ENCODE assay signal across 25 cellular contexts in the genomic region with DNA sequence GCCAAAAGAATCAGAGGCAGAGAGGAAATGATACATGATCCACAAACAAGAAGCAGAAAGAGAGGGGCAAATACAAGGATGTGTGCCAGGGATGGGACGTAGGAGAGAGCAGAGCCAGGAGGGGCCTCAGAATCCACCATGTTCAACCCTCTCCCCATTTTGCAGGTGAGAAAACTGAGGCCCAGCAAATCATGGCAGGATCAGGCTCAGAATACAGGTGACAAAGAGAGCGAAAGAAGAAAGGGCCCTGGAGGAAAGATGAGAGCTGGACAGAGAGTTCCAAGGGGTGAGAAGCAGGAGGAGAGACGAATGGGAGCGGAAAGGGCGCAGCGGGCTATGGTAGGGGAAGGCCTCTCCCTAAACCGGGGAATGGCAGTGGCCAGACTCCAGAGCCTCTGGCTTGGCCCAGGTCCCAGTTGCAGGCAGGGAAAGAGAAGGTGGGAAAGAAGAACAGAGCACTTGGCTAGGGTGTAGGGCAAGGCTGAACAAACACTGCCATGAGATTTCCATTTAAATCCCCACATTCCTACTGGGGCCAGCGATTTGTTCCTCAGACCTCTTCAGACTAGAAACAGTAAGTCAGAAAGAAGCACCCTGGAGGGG. TPM values are rescaled to one million over a fixed set of nuclear protein-coding genes. Genes with fewer than 3 reads are reported as not detected.
DNase-seq lines count a peak whose midpoint lies in the region; ATAC-seq, FAIRE-seq and TF ChIP-seq lines count a peak whose summit lies in the region.
"Had no signal": no experiment of that assay in that cellular context is flagged by ENCODE, and none has a peak within 500 bp of the region (broad histone marks: within the 10 kb centered on the region; RNA-seq: fewer than 3 reads in every experiment).

No MANE protein-coding gene starts in this region.

- no peak overlapping the region for H3K4me3 Mint-ChIP-seq in endodermal cell
- H3K4me3 Mint-ChIP-seq: CD8-positive, alpha-beta memory T cell had no signal

- H3K4me2 ChIP-seq in HepG2 (ENCODE audit: low read depth, low read length), result no peak overlapping the region

- H3K4me1 ChIP-seq in right atrium auricular region (no peaks in the 10 kb centered on the region), endodermal cell (ENCODE audit: control insufficient read depth, insufficient read depth, low read length) (peaks cover 37% of the 10 kb centered on the region), HepG2 (ENCODE audit: insufficient read depth, low read length) (peaks cover 22% of the 10 kb centered on the region)

- no peak for TF ChIP-seq RAD21 in HepG2 (CRISPR knock-in tag; IDR thresholded peaks at IDR 0.05)

- H3K9ac ChIP-seq in endodermal cell (ENCODE audit: extremely low read depth, low read length, poor library complexity, severe bottlenecking), result no peak overlapping the region
- no peak overlapping the region for H3K9ac ChIP-seq in HepG2 (ENCODE audit: insufficient read depth, low read depth, low read length)

- 92 to 95% methylated on average over 6 to 8 of the region's 8 CpGs for WGBS in endodermal cell (ENCODE audit: insufficient coverage in 1 of 2, insufficient read length in 1 of 2), 2 experiments
- 61% methylated on average over 8 of the region's 8 CpGs for WGBS in HepG2 (ENCODE audit: low lambda C conversion rate)

- peak; percentile 48 for ATAC-seq in Right ventricle myocardium inferior
- no peak for ATAC-seq in HepG2
- ATAC-seq in HG03354 (IDR thresholded peaks at IDR 0.05; ENCODE audit: poor library complexity, severe bottlenecking, unreplicated experiment), result no peak
- ATAC-seq: Panc1 had no signal

- H3K36me3 ChIP-seq in right atrium auricular region (no peaks in the 10 kb centered on the region), endodermal cell (ENCODE audit: control insufficient read depth, insufficient read depth, low read length) (no peaks in the 10 kb centered on the region), HepG2 (replicated peaks in 1 of 2; ENCODE audit: control insufficient read depth in 1 of 2, insufficient read depth in 2 of 2, low read length in 2 of 2) (no peaks in the 10 kb centered on the region)
- H3K36me3 ChIP-seq: SJCRH30 had no signal

- peaks cover 49% of the 10 kb centered on the region for H3K4me1 Mint-ChIP-seq in endodermal cell
- H3K4me1 Mint-ChIP-seq: CD8-positive, alpha-beta memory T cell had no signal

- FAIRE-seq in HepG2 (lab: Jason Lieb, UNC) (no peak), GM12892 (lab: Jason Lieb, UNC) (no peak)
- FAIRE-seq: G401.6, GM18507 had no signal

- no peaks in the 10 kb centered on the region for H3K9me3 Mint-ChIP-seq in endodermal cell
- H3K9me3 Mint-ChIP-seq: CD8-positive, alpha-beta memory T cell had no signal

- H3K27me3 ChIP-seq in right atrium auricular region, result no peaks in the 10 kb centered on the region
- H3K27me3 ChIP-seq in endodermal cell (ENCODE audit: control insufficient read depth, insufficient read depth, low read length, poor library complexity, severe bottlenecking), result no peaks in the 10 kb centered on the region
- H3K27me3 ChIP-seq in HepG2 (ENCODE audit: control insufficient read depth in 1 of 2, insufficient read depth in 2 of 2, low read length in 2 of 2), result peaks cover 6 to 24% of the 10 kb centered on the region in 2 experiments; a peak in 2 of 5 replicates
- H3K27me3 ChIP-seq: SJCRH30 had no signal

- no peaks in the 10 kb centered on the region for H4K20me1 ChIP-seq in HepG2 (ENCODE audit: insufficient read depth, low read length)

- POLR2A ChIA-PET in HepG2 (lab: Yijun Ruan, JAX), result interaction anchor here (1.6 kb wide), 1 partner anchor 27 kb away, joined by 3 read pairs; no protein-coding TSS in a partner anchor

- no peak overlapping the region for H2AFZ ChIP-seq in HepG2 (ENCODE audit: low read length)

- intact Hi-C loops in Right ventricle myocardium inferior (cut with DNase I) (no loop called here), HepG2 (cut with micrococcal nuclease; ENCODE audit: unreplicated experiment) (no loop called here)

- TF ChIP-seq CTCF in right atrium auricular region (IDR thresholded peaks at IDR 0.05) (no peak), endodermal cell (conservative IDR thresholded peaks at IDR 0.05) (no peak), HepG2 (CRISPR knock-in tag; IDR thresholded peaks at IDR 0.05) (no peak)

- BruUV-seq in HepG2 (replicated peaks; lab: Mats Ljungman, UMichigan), result no TSS peak

- H3K4me3 ChIP-seq in right atrium auricular region, result no peak overlapping the region
- H3K4me3 ChIP-seq in endodermal cell (ENCODE audit: low read length), result no peak overlapping the region
- no peak overlapping the region for H3K4me3 ChIP-seq in HepG2 (replicated peaks in 1 of 3; ENCODE audit: insufficient read depth in 1 of 3, low read depth in 2 of 3, low read length in 3 of 3)
- H3K4me3 ChIP-seq: SJCRH30 had no signal

- CTCF ChIA-PET in HepG2 (lab: Yijun Ruan, JAX; ENCODE audit: low intra/inter-chr PET ratio, low total read pairs), result no interaction called here

- no peaks in the 10 kb centered on the region for H3K36me3 Mint-ChIP-seq in endodermal cell (ENCODE audit: low read depth)
- H3K36me3 Mint-ChIP-seq: CD8-positive, alpha-beta memory T cell had no signal

- TF ChIP-seq POLR2A in HepG2 (IDR thresholded peaks at IDR 0.05; ENCODE audit: insufficient read depth in 1 of 2, low read depth in 2 of 2, low read length in 2 of 2) (no peak), GM12892 (IDR thresholded peaks at IDR 0.05; ENCODE audit: low read depth, low read length) (no peak)

- in situ Hi-C loops in HepG2 (cut with HindIII; ENCODE audit: extremely low pct_ligation_motif_present, low pct_unique_long_range_greater_than_20kb), result loop anchor here (5.0 kb wide), 1 partner anchor 179 kb away; no protein-coding TSS in a partner anchor

- no peaks in the 10 kb centered on the region for H3K27me3 Mint-ChIP-seq in endodermal cell (ENCODE audit: insufficient read depth)

- H3K27ac Mint-ChIP-seq in endodermal cell, result peak overlapping the region; percentile 87

- DNase-seq in Right ventricle myocardium inferior (ENCODE audit: missing footprints) (no peak), right atrium auricular region (ENCODE audit: low spot score) (no peak), endodermal cell (no peak), HepG2 (ENCODE audit: low spot score) (no peak), GM12892 (ENCODE audit: insufficient read length) (no peak), ecto neural progenitor cell (ENCODE audit: low spot score) (no peak)
- DNase-seq: 8988T; AML-193; Calu3; CD8-positive, alpha-beta memory T cell; DMS153; GOT3; KBM-7; MM.1S; NCI-H1092 treated with DMSO at 0.1 percent for 48 hours; NCI-H1436 treated with DMSO at 0.1 percent for 48 hours; NCI-H2029; NCI-H226; NCI-H510A treated with DMSO at 0.1 percent for 48 hours; NCI-H748 treated with DMSO at 0.1 percent for 48 hours; SJCRH30 had no signal

- no peaks in the 10 kb centered on the region for H3K9me3 ChIP-seq in right atrium auricular region
- no peaks in the 10 kb centered on the region for H3K9me3 ChIP-seq in endodermal cell (ENCODE audit: control insufficient read depth, low read length)
- H3K9me3 ChIP-seq in HepG2 (ENCODE audit: low read length), result no peaks in the 10 kb centered on the region
- H3K9me3 ChIP-seq: SJCRH30 had no signal

- TF ChIP-seq EP300 in HepG2 (IDR thresholded peaks at IDR 0.05; ENCODE audit: low read depth in 2 of 2, low read length in 2 of 2), result no peak
- TF ChIP-seq EP300 in HepG2 (CRISPR knock-in tag; IDR thresholded peaks at IDR 0.05; ENCODE audit: borderline replicate concordance), result no peak

- H3K27ac ChIP-seq in right atrium auricular region (no peak overlapping the region), endodermal cell (ENCODE audit: low read depth, low read length) (no peak overlapping the region), HepG2 (ENCODE audit: extremely low read length, insufficient read depth, low read length) (no peak overlapping the region)
- H3K27ac ChIP-seq: SJCRH30 had no signal

- H3K79me2 ChIP-seq in HepG2 (ENCODE audit: insufficient read depth, low read length), result no peaks in the 10 kb centered on the region

TF ChIP-seq in HepG2, 621 proteins besides CTCF, POLR2A, EP300 and RAD21:
- TF ChIP-seq ESRRA (CRISPR knock-in tag; IDR thresholded peaks at IDR 0.05; ENCODE audit: low read depth) (no peak), ZNF629 (CRISPR knock-in tag; conservative IDR thresholded peaks at IDR 0.05) (0 out of 2 replicates have a peak, but pooled peaks have one; percentile 38), MED1 (CRISPR knock-in tag; IDR thresholded peaks at IDR 0.05) (no peak)

RNA-seq across cellular contexts. Expression of gene TSKU, which starts 44.4 kb away (rescaled TPM):
- 16.2 TPM for total RNA-seq in Right ventricle myocardium inferior
- 10 to 100 TPM; 18.7 to 46.6 TPM for total RNA-seq in right atrium auricular region
- total RNA-seq in endodermal cell, result 100 to 1,000 TPM; 105 to 130 TPM
- 39.1 TPM for polyA plus RNA-seq in endodermal cell (2013, experiment 1 of 2)
- polyA plus RNA-seq in endodermal cell (2013, experiment 2 of 2), result 45.5 TPM
- total RNA-seq in HepG2 (2016; rRNA removed; fragmentation: Illumina TruSeq; extraction: Trizol), result 11.9 and 21.4 TPM in 2 replicates
- total RNA-seq in HepG2 (2016; cell fraction: cytosol; rRNA removed; fragmentation: Illumina TruSeq; extraction: Trizol; ENCODE audit: low read depth), result 7.5 TPM in 2 replicates
- total RNA-seq in HepG2 (2016; cell fraction: insoluble cytoplasmic fraction; rRNA removed; fragmentation: Illumina TruSeq; extraction: Trizol), result 10.8 and 20.0 TPM in 2 replicates
- 20.4 and 22.9 TPM in 2 replicates for total RNA-seq in HepG2 (2016; cell fraction: membrane; rRNA removed; fragmentation: Illumina TruSeq; extraction: Trizol)
- 19.5 and 22.7 TPM in 2 replicates for total RNA-seq in HepG2 (2016; cell fraction: nucleus; rRNA removed; fragmentation: Illumina TruSeq; extraction: Trizol)
- 20.3 and 27.9 TPM in 2 replicates for polyA plus RNA-seq in HepG2 (2011; rRNA removed)
- 17.7 and 23.1 TPM in 2 replicates for polyA plus RNA-seq in HepG2 (2011; cell fraction: cytosol; rRNA removed)
- polyA plus RNA-seq in HepG2 (2011; cell fraction: nucleus; rRNA removed), result 18.1 and 21.0 TPM in 2 replicates
- polyA plus RNA-seq in HepG2 (2012), result 12.6 and 19.6 TPM in 2 replicates
- 8.7 and 9.4 TPM in 2 replicates for polyA plus RNA-seq in HepG2 (2016; cell fraction: cytosol; fragmentation: Illumina TruSeq; extraction: Trizol; ENCODE audit: low read depth)
- polyA plus RNA-seq in HepG2 (2016; cell fraction: insoluble cytoplasmic fraction; fragmentation: Illumina TruSeq; extraction: Trizol; ENCODE audit: low read depth), result 14.2 and 18.9 TPM in 2 replicates
- polyA plus RNA-seq in HepG2 (2016; cell fraction: membrane; fragmentation: Illumina TruSeq; extraction: Trizol; ENCODE audit: low read depth), result 23.1 and 23.6 TPM in 2 replicates
- 30.1 and 34.2 TPM in 2 replicates for polyA plus RNA-seq in HepG2 (2016; cell fraction: nucleus; fragmentation: Illumina TruSeq; extraction: Trizol; ENCODE audit: insufficient read depth, low read depth)
- 66.3 and 74.4 TPM in 2 replicates for polyA minus RNA-seq in HepG2 (2011; rRNA and poly(A)+ RNA removed; ENCODE audit: low replicate concordance)
- polyA minus RNA-seq in HepG2 (2011; cell fraction: cytosol; rRNA and poly(A)+ RNA removed), result 16.7 and 18.5 TPM in 2 replicates
- polyA minus RNA-seq in HepG2 (2011; cell fraction: nucleus; rRNA and poly(A)+ RNA removed), result 11.3 and 15.5 TPM in 2 replicates
- polyA plus RNA-seq in GM12892 (2012; ENCODE audit: missing spikeins), result 0.40 TPM
- polyA plus RNA-seq: CD8-positive, alpha-beta memory T cell had no signal
